In genomic region chr2:133407341-133407740, GRCh38 we compare ENCODE assay signal across 24 cellular contexts.
"Had no signal": no experiment of that assay in that cellular context is flagged by ENCODE, and none has a peak within 500 bp of the region (broad histone marks: within the 10 kb centered on the region; RNA-seq: fewer than 3 reads in every experiment).

No MANE protein-coding gene starts in this region.

- H3K27me3 Mint-ChIP-seq: stimulated activated naive B cell treated with anti-CD40 and anti-IgM and Interleukin-4, amounts not matched to agents 10 μg/mL and 1 μg/mL and 100 μg/mL, for 72 hours had no signal

- H3K4me2 ChIP-seq: hepatocyte had no signal

- H3K36me3 ChIP-seq: colonic mucosa, gastrocnemius medialis, left lung, neutrophil, right lobe of liver, thoracic aorta, transverse colon, upper lobe of right lung, uterus had no signal

- H3K27ac Mint-ChIP-seq: natural killer cell; progenitor cell of endocrine pancreas; stimulated activated naive B cell treated with anti-CD40 and anti-IgM and Interleukin-4, amounts not matched to agents 10 μg/mL and 1 μg/mL and 100 μg/mL, for 72 hours; stimulated activated naive CD8-positive, alpha-beta T cell treated with anti-CD3 and anti-CD28 coated beads, Interleukin-15, Interleukin-2, amounts not matched to agents 100 ng/mL and 50 ng/mL, for 24 hours had no signal

- H3K4me1 Mint-ChIP-seq: natural killer cell; stimulated activated naive B cell treated with anti-CD40 and anti-IgM and Interleukin-4, amounts not matched to agents 10 μg/mL and 1 μg/mL and 100 μg/mL, for 72 hours had no signal

- H3K27me3 ChIP-seq: colonic mucosa, gastrocnemius medialis, hepatocyte, left lung, neutrophil, right lobe of liver, transverse colon, upper lobe of right lung, uterus had no signal

- ATAC-seq: gastrocnemius medialis; left cardiac atrium; left lung; natural killer cell; right lobe of liver; stimulated activated naive B cell treated with anti-CD40 and anti-IgM and Interleukin-4, amounts not matched to agents 10 μg/mL and 1 μg/mL and 100 μg/mL, for 72 hours had no signal

- H3K4me1 ChIP-seq: colonic mucosa, gastrocnemius medialis, left lung, parathyroid adenoma, transverse colon, upper lobe of right lung, uterus had no signal

- H3K36me3 Mint-ChIP-seq: natural killer cell; stimulated activated naive B cell treated with anti-CD40 and anti-IgM and Interleukin-4, amounts not matched to agents 10 μg/mL and 1 μg/mL and 100 μg/mL, for 72 hours had no signal

- H3K9ac ChIP-seq: parathyroid adenoma had no signal

- H3K4me3 ChIP-seq: colonic mucosa, gastrocnemius medialis, hepatocyte, left lung, right lobe of liver, thoracic aorta, transverse colon, upper lobe of right lung, uterus had no signal

- DNase-seq: colonic mucosa; dermis blood vessel endothelial cell; effector memory CD4-positive, alpha-beta T cell; erythroblast; foreskin fibroblast; gastrocnemius medialis; head of caudate nucleus; left cardiac atrium; left lung; natural killer cell; right lobe of liver; small intestine; stimulated activated CD4-positive, alpha-beta T cell treated with anti-CD3 and anti-CD28 coated beads, Interleukin-15, amount 100 ng/mL, for 24 hours; stimulated activated CD4-positive, alpha-beta T cell treated with anti-CD3 and anti-CD28 coated beads, Interleukin-2, amount 100 ng/mL, for 48 hours; stimulated activated naive B cell treated with anti-CD40 and anti-IgM and Interleukin-4, amounts not matched to agents 10 μg/mL and 1 μg/mL and 100 μg/mL, for 72 hours; transverse colon; upper lobe of right lung; uterus had no signal

- H3K27ac ChIP-seq: colonic mucosa, gastrocnemius medialis, hepatocyte, left lung, neutrophil, parathyroid adenoma, right lobe of liver, thoracic aorta, transverse colon, upper lobe of right lung, uterus had no signal

- H3K9me3 Mint-ChIP-seq: stimulated activated naive B cell treated with anti-CD40 and anti-IgM and Interleukin-4, amounts not matched to agents 10 μg/mL and 1 μg/mL and 100 μg/mL, for 72 hours had no signal

- H3K4me3 Mint-ChIP-seq: natural killer cell; stimulated activated naive B cell treated with anti-CD40 and anti-IgM and Interleukin-4, amounts not matched to agents 10 μg/mL and 1 μg/mL and 100 μg/mL, for 72 hours; stimulated activated naive CD8-positive, alpha-beta T cell treated with anti-CD3 and anti-CD28 coated beads, Interleukin-15, Interleukin-2, amounts not matched to agents 100 ng/mL and 50 ng/mL, for 24 hours had no signal

- H3K9me3 ChIP-seq: colonic mucosa, gastrocnemius medialis, left lung, neutrophil, right lobe of liver, thoracic aorta, transverse colon, upper lobe of right lung, uterus had no signal

- H2AFZ ChIP-seq: hepatocyte, parathyroid adenoma had no signal
